ENCODE assay signal across 1 cellular context in the genomic region with DNA sequence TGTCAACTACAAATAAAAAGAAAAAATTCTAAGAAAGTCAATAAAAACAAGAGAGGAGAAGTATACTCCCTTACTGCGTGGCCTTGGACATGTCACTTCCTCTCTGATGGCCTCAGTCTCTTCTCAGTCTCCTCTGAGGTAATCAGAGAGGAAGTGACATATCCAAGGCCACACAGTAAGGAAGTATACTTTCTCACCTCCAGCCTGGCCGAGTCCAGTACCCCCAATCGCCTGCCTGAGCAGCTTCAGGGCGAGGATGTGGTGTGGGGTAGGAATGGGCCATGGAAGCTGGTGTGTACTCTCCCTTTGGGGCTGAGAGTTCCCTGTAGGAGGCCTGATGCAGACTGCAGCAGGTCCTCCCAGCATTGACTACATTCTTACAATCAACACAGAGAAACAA.
A peak's percentile ranks its signal among the peaks of the same experiment; 100 is the strongest.
TF ChIP-seq lines count a peak whose summit lies in the region.

No MANE protein-coding gene starts in this region.

TF ChIP-seq in K562, 482 proteins besides CTCF, POLR2A, EP300 and RAD21:
- TF ChIP-seq ZFP36 (IDR thresholded peaks at IDR 0.05; ENCODE audit: low read depth, low read length, partially characterized antibody) (peak; percentile 8), MEF2D (tag; conservative IDR thresholded peaks at IDR 0.05; ENCODE audit: low read depth) (no peak), CREM (IDR thresholded peaks at IDR 0.05; ENCODE audit: low read depth) (peak; percentile 56; the same call in 1 of the 2 replicates), SPI1 (IDR thresholded peaks at IDR 0.05; ENCODE audit: borderline replicate concordance, low read depth, low read length) (peak; percentile 92), TCF7 (IDR thresholded peaks at IDR 0.05; ENCODE audit: borderline replicate concordance) (no peak), GABPA (tag; conservative IDR thresholded peaks at IDR 0.05; ENCODE audit: low read depth) (peak; percentile 67), ZEB2 (IDR thresholded peaks at IDR 0.05) (no peak), GABPB1 (CRISPR knock-in tag; IDR thresholded peaks at IDR 0.05) (peak; percentile 29; the same call in 1 of the 2 replicates), ELF1 (tag; IDR thresholded peaks at IDR 0.05) (0 out of 2 replicates have a peak, but pooled peaks have one; percentile 24)
- TF ChIP-seq, protein P1, sequence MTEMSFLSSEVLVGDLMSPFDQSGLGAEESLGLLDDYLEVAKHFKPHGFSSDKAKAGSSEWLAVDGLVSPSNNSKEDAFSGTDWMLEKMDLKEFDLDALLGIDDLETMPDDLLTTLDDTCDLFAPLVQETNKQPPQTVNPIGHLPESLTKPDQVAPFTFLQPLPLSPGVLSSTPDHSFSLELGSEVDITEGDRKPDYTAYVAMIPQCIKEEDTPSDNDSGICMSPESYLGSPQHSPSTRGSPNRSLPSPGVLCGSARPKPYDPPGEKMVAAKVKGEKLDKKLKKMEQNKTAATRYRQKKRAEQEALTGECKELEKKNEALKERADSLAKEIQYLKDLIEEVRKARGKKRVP (CRISPR knock-in tag; IDR thresholded peaks at IDR 0.05): no peak
